ENCODE assay signal across 16 cellular contexts in genomic region chr7:11517853-11518252, GRCh38.
DNase-seq lines count a peak whose midpoint lies in the region; ATAC-seq, FAIRE-seq and TF ChIP-seq lines count a peak whose summit lies in the region.
"Had no signal": no experiment of that assay in that cellular context is flagged by ENCODE, and none has a peak within 500 bp of the region (broad histone marks: within the 10 kb centered on the region; RNA-seq: fewer than 3 reads in every experiment).

No MANE protein-coding gene starts in this region.

- no peaks in the 10 kb centered on the region for H3F3A ChIP-seq in neural progenitor cell (ENCODE audit: low read depth)

- no peak overlapping the region for H3K27ac Mint-ChIP-seq in WTC11
- H3K27ac Mint-ChIP-seq in neural progenitor cell, result peak overlapping the region; percentile 27
- H3K27ac Mint-ChIP-seq: CD4-positive, CD25-positive, alpha-beta regulatory T cell had no signal

- TF ChIP-seq CTCF in WTC11 (IDR thresholded peaks at IDR 0.05) (no peak), neural progenitor cell (IDR thresholded peaks at IDR 0.05) (no peak)

- peaks cover 11% of the 10 kb centered on the region for H3K4me1 ChIP-seq in neural progenitor cell
- H3K4me1 ChIP-seq: BLaER1 treated with 17β-estradiol and CSF1 and Interleukin-3, amounts not matched to agents 10 nM and 100 nM had no signal

- H3K9me3 Mint-ChIP-seq in WTC11 (no peaks in the 10 kb centered on the region), neural progenitor cell (no peaks in the 10 kb centered on the region)

- no peaks in the 10 kb centered on the region for H3K36me3 ChIP-seq in neural progenitor cell
- H3K36me3 ChIP-seq: BLaER1 treated with 17β-estradiol and CSF1 and Interleukin-3, amounts not matched to agents 10 nM and 100 nM had no signal

- intact Hi-C loops in left ventricle myocardium superior (cut with micrococcal nuclease), result no loop called here

- H3K4me3 ChIP-seq in neural progenitor cell, result no peak overlapping the region
- H3K4me3 ChIP-seq: BLaER1 treated with 17β-estradiol and CSF1 and Interleukin-3, amounts not matched to agents 10 nM and 100 nM; GM23248 had no signal

- H3K27ac ChIP-seq in neural progenitor cell, result no peak overlapping the region
- H3K27ac ChIP-seq: BLaER1 treated with 17β-estradiol and CSF1 and Interleukin-3, amounts not matched to agents 10 nM and 100 nM; GM23248 had no signal

- H3K4me1 Mint-ChIP-seq in WTC11 (peaks cover 24% of the 10 kb centered on the region), neural progenitor cell (peaks cover 23% of the 10 kb centered on the region)
- H3K4me1 Mint-ChIP-seq: CD4-positive, CD25-positive, alpha-beta regulatory T cell had no signal

- no peak overlapping the region for H2AFZ ChIP-seq in neural progenitor cell (replicated peaks)
- H2AFZ ChIP-seq: GM23248 had no signal

- no peaks in the 10 kb centered on the region for H3K79me2 ChIP-seq in neural progenitor cell (ENCODE audit: low read depth)

- H3K4me3 Mint-ChIP-seq in WTC11 (no peak overlapping the region), neural progenitor cell (no peak overlapping the region)
- H3K4me3 Mint-ChIP-seq: CD4-positive, CD25-positive, alpha-beta regulatory T cell had no signal

- no peaks in the 10 kb centered on the region for H4K20me1 ChIP-seq in neural progenitor cell (ENCODE audit: low read depth)
- H4K20me1 ChIP-seq: BLaER1 treated with 17β-estradiol and CSF1 and Interleukin-3, amounts not matched to agents 10 nM and 100 nM had no signal

- H3K36me3 Mint-ChIP-seq in WTC11 (no peaks in the 10 kb centered on the region), neural progenitor cell (no peaks in the 10 kb centered on the region)
- H3K36me3 Mint-ChIP-seq: CD4-positive, CD25-positive, alpha-beta regulatory T cell had no signal

- POLR2A ChIA-PET in WTC11 (lab: Charles Lee), result no interaction called here

- H3K4me2 ChIP-seq in neural progenitor cell, result peak overlapping the region; percentile 52
- H3K4me2 ChIP-seq: BLaER1 treated with 17β-estradiol and CSF1 and Interleukin-3, amounts not matched to agents 10 nM and 100 nM had no signal

- CTCF ChIA-PET in WTC11 (lab: Charles Lee), result no interaction called here

- TF ChIP-seq POLR2A in H54 (IDR thresholded peaks at IDR 0.05; ENCODE audit: low read depth, low read length), result no peak

- peak; percentile 67 for FAIRE-seq in H54 (lab: Jason Lieb, UNC)
- FAIRE-seq in RCC 7860 (lab: Jason Lieb, UNC), result no peak
- FAIRE-seq: GM18507 had no signal

- no peaks in the 10 kb centered on the region for H3K9me3 ChIP-seq in neural progenitor cell (ENCODE audit: low read depth)
- H3K9me3 ChIP-seq: BLaER1 treated with 17β-estradiol and CSF1 and Interleukin-3, amounts not matched to agents 10 nM and 100 nM had no signal

- DNase-seq in H54 (ENCODE audit: insufficient read length, low spot score), result no peak
- DNase-seq in WTC11 (ENCODE audit: low spot score), result no peak
- DNase-seq in iPS DF 19.7 (ENCODE audit: low read depth, low spot score), result peak; percentile 47
- DNase-seq in neural progenitor cell (ENCODE audit: low spot score), result peak; percentile 33
- DNase-seq in left ventricle myocardium superior, result no peak
- no peak for DNase-seq in stimulated activated CD4-positive, alpha-beta T cell treated with anti-CD3 and anti-CD28 coated beads, Interleukin-1b, Interleukin-23, amount 100 ng/mL, for 48 hours
- DNase-seq in RCC 7860 (ENCODE audit: low spot score), result no peak
- DNase-seq: ACHN; CD4-positive, CD25-positive, alpha-beta regulatory T cell; DMS53; GM23248; IMR-90 had no signal

- H3K27me3 Mint-ChIP-seq in WTC11 (ENCODE audit: low read depth) (peaks cover 7% of the 10 kb centered on the region; the same call in 1 of the 2 replicates), neural progenitor cell (ENCODE audit: insufficient read depth, low read depth) (peaks cover 2% of the 10 kb centered on the region)
- H3K27me3 Mint-ChIP-seq: CD4-positive, CD25-positive, alpha-beta regulatory T cell had no signal

- H3K9ac ChIP-seq in neural progenitor cell, result no peak overlapping the region
- H3K9ac ChIP-seq: BLaER1 treated with 17β-estradiol and CSF1 and Interleukin-3, amounts not matched to agents 10 nM and 100 nM; GM23248 had no signal

- H3K27me3 ChIP-seq in neural progenitor cell, result no peaks in the 10 kb centered on the region
- H3K27me3 ChIP-seq: BLaER1 treated with 17β-estradiol and CSF1 and Interleukin-3, amounts not matched to agents 10 nM and 100 nM had no signal

- ATAC-seq in WTC11 (peak; percentile 98), left ventricle myocardium superior (no peak), HG03139 (IDR thresholded peaks at IDR 0.05; ENCODE audit: unreplicated experiment) (no peak)
- ATAC-seq: HCT116 had no signal

TF ChIP-seq in WTC11, 78 proteins besides CTCF, POLR2A, EP300 and RAD21 (continues in another document):
- no peak for TF ChIP-seq SMAD3 (CRISPR knock-in tag; IDR thresholded peaks at IDR 0.05; ENCODE audit: borderline replicate concordance)
- TF ChIP-seq ZNF425 (CRISPR knock-in tag; conservative IDR thresholded peaks at IDR 0.05), result no peak
- no peak for TF ChIP-seq ETV6 (CRISPR knock-in tag; IDR thresholded peaks at IDR 0.05)
- TF ChIP-seq ZNF396 (CRISPR knock-in tag; IDR thresholded peaks at IDR 0.05; ENCODE audit: borderline replicate concordance), result no peak
- no peak for TF ChIP-seq ZNF416 (CRISPR knock-in tag; IDR thresholded peaks at IDR 0.05)
- TF ChIP-seq ZNF219 (CRISPR knock-in tag; IDR thresholded peaks at IDR 0.05; ENCODE audit: borderline replicate concordance), result no peak
- TF ChIP-seq FOXP1 (CRISPR knock-in tag; IDR thresholded peaks at IDR 0.05; ENCODE audit: borderline replicate concordance), result no peak
- no peak for TF ChIP-seq ZNF121 (CRISPR knock-in tag; IDR thresholded peaks at IDR 0.05)
- no peak for TF ChIP-seq FOXK1 (CRISPR knock-in tag; IDR thresholded peaks at IDR 0.05)
- TF ChIP-seq, protein P1, sequence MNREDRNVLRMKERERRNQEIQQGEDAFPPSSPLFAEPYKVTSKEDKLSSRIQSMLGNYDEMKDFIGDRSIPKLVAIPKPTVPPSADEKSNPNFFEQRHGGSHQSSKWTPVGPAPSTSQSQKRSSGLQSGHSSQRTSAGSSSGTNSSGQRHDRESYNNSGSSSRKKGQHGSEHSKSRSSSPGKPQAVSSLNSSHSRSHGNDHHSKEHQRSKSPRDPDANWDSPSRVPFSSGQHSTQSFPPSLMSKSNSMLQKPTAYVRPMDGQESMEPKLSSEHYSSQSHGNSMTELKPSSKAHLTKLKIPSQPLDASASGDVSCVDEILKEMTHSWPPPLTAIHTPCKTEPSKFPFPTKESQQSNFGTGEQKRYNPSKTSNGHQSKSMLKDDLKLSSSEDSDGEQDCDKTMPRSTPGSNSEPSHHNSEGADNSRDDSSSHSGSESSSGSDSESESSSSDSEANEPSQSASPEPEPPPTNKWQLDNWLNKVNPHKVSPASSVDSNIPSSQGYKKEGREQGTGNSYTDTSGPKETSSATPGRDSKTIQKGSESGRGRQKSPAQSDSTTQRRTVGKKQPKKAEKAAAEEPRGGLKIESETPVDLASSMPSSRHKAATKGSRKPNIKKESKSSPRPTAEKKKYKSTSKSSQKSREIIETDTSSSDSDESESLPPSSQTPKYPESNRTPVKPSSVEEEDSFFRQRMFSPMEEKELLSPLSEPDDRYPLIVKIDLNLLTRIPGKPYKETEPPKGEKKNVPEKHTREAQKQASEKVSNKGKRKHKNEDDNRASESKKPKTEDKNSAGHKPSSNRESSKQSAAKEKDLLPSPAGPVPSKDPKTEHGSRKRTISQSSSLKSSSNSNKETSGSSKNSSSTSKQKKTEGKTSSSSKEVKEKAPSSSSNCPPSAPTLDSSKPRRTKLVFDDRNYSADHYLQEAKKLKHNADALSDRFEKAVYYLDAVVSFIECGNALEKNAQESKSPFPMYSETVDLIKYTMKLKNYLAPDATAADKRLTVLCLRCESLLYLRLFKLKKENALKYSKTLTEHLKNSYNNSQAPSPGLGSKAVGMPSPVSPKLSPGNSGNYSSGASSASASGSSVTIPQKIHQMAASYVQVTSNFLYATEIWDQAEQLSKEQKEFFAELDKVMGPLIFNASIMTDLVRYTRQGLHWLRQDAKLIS (CRISPR knock-in tag; IDR thresholded peaks at IDR 0.05; ENCODE audit: borderline replicate concordance), result no peak
- no peak for TF ChIP-seq CDX4 (CRISPR knock-in tag; IDR thresholded peaks at IDR 0.05; ENCODE audit: borderline replicate concordance)
- TF ChIP-seq, protein P2, sequence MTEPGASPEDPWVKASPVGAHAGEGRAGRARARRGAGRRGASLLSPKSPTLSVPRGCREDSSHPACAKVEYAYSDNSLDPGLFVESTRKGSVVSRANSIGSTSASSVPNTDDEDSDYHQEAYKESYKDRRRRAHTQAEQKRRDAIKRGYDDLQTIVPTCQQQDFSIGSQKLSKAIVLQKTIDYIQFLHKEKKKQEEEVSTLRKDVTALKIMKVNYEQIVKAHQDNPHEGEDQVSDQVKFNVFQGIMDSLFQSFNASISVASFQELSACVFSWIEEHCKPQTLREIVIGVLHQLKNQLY (CRISPR knock-in tag; IDR thresholded peaks at IDR 0.05), result no peak
- no peak for TF ChIP-seq SMAD4 (CRISPR knock-in tag; IDR thresholded peaks at IDR 0.05)
- no peak for TF ChIP-seq NFATC4 (CRISPR knock-in tag; IDR thresholded peaks at IDR 0.05)
- no peak for TF ChIP-seq ELF4 (CRISPR knock-in tag; IDR thresholded peaks at IDR 0.05; ENCODE audit: low read depth)
- no peak for TF ChIP-seq MYBL2 (CRISPR knock-in tag; IDR thresholded peaks at IDR 0.05)

Comparison
In these comparisons a context has a peak if more than half of its experiments do, and no peak if none do; other contexts are left out.
1. DNase-seq: peak in iPS DF 19.7 (single experiment) and neural progenitor cell (single experiment); none in H54 (single experiment), WTC11 (single experiment), left ventricle myocardium superior (single experiment), stimulated activated CD4-positive, alpha-beta T cell treated with anti-CD3 and anti-CD28 coated beads, Interleukin-1b, Interleukin-23, amount 100 ng/mL, for 48 hours (single experiment) and RCC 7860 (single experiment).